19 cellular contexts compared by ENCODE assay signal in genomic region chr13:75908137-75908536, GRCh38.
A peak's percentile ranks its signal among the peaks of the same experiment; 100 is the strongest.
DNase-seq lines count a peak whose midpoint lies in the region; ATAC-seq and TF ChIP-seq lines count a peak whose summit lies in the region.
"Had no signal": no experiment of that assay in that cellular context is flagged by ENCODE, and none has a peak within 500 bp of the region (broad histone marks: within the 10 kb centered on the region; RNA-seq: fewer than 3 reads in every experiment).

No MANE protein-coding gene starts in this region.

- H3K4me1 ChIP-seq in colonic mucosa (no peaks in the 10 kb centered on the region), left ventricle myocardium inferior (peaks cover 22% of the 10 kb centered on the region), stomach (peaks cover 0 to 14% (median 0%) of the 10 kb centered on the region in 4 donors), Caco-2 (no peaks in the 10 kb centered on the region)
- H3K4me1 ChIP-seq: BLaER1 treated with 17β-estradiol and CSF1 and Interleukin-3, amounts not matched to agents 10 nM and 100 nM had no signal

- TF ChIP-seq POLR2A in stomach (IDR thresholded peaks at IDR 0.05): no peak

- H3K4me3 ChIP-seq in colonic mucosa (no peak overlapping the region), left ventricle myocardium inferior (peak overlapping the region; percentile 3), stomach (no peak overlapping the region), Caco-2 (ENCODE audit: low read depth, low read length) (no peak overlapping the region)
- H3K4me3 ChIP-seq: BLaER1 treated with 17β-estradiol and CSF1 and Interleukin-3, amounts not matched to agents 10 nM and 100 nM; suprapubic skin had no signal

- peak; percentile 63 for TF ChIP-seq EP300 in stomach (IDR thresholded peaks at IDR 0.05)

- H3K36me3 ChIP-seq in colonic mucosa (no peaks in the 10 kb centered on the region), left ventricle myocardium inferior (no peaks in the 10 kb centered on the region), stomach (no peaks in the 10 kb centered on the region), Caco-2 (ENCODE audit: control insufficient read depth, insufficient read depth, low read length) (no peaks in the 10 kb centered on the region)
- H3K36me3 ChIP-seq: BLaER1 treated with 17β-estradiol and CSF1 and Interleukin-3, amounts not matched to agents 10 nM and 100 nM; suprapubic skin had no signal

- H3K9ac ChIP-seq in colonic mucosa (ENCODE audit: low read depth in 2 of 2, low read length in 2 of 2): no peak overlapping the region
- H3K9ac ChIP-seq: BLaER1 treated with 17β-estradiol and CSF1 and Interleukin-3, amounts not matched to agents 10 nM and 100 nM had no signal

- H3K27me3 ChIP-seq in colonic mucosa (no peaks in the 10 kb centered on the region), left ventricle myocardium inferior (ENCODE audit: low read depth) (no peaks in the 10 kb centered on the region), stomach (no peaks in the 10 kb centered on the region), Caco-2 (replicated peaks; ENCODE audit: control insufficient read depth, insufficient read depth, low read length) (no peaks in the 10 kb centered on the region)
- H3K27me3 ChIP-seq: BLaER1 treated with 17β-estradiol and CSF1 and Interleukin-3, amounts not matched to agents 10 nM and 100 nM had no signal

- DNase-seq in M059J (ENCODE audit: low read depth) (peak; percentile 4), colonic mucosa (peak; percentile 21), left ventricle myocardium inferior (peak; percentile 25), stomach (no peak), Caco-2 (no peak)
- DNase-seq: activated gamma-delta T cell treated with Interleukin-2 at 50 U/mL for 16 hours; DMS79 treated with DMSO at 0.1 percent for 48 hours; mesendoderm; SIG-M5; stimulated activated CD4-positive, alpha-beta T cell treated with anti-CD3 and anti-CD28 coated beads, Interleukin-2, amount 100 ng/mL, for 48 hours had no signal

- H3K4me1 Mint-ChIP-seq in Caco-2 (ENCODE audit: low read depth, unreplicated experiment): peaks cover 8% of the 10 kb centered on the region

- H3K27ac ChIP-seq in colonic mucosa (no peak overlapping the region), left ventricle myocardium inferior (replicated peaks) (peak overlapping the region; percentile 21), stomach (peak overlapping the region in 3 of 5 donors; percentile 14 to 77 (median 56))
- H3K27ac ChIP-seq: BLaER1 treated with 17β-estradiol and CSF1 and Interleukin-3, amounts not matched to agents 10 nM and 100 nM; suprapubic skin had no signal

- peaks cover 11% of the 10 kb centered on the region for H3K9me3 Mint-ChIP-seq in Caco-2 (ENCODE audit: unreplicated experiment)
- H3K9me3 Mint-ChIP-seq: T-helper 2 cell treated with Interferon-gamma antibody and Interleukin-4, amounts not matched to agents 5 μg/mL and 100 μg/mL, for 36 hours had no signal

- H3K9me3 ChIP-seq in colonic mucosa (no peaks in the 10 kb centered on the region), left ventricle myocardium inferior (replicated peaks) (no peaks in the 10 kb centered on the region), stomach (no peaks in the 10 kb centered on the region), Caco-2 (no peaks in the 10 kb centered on the region)
- H3K9me3 ChIP-seq: BLaER1 treated with 17β-estradiol and CSF1 and Interleukin-3, amounts not matched to agents 10 nM and 100 nM; suprapubic skin had no signal

- no peak overlapping the region for H3K4me3 Mint-ChIP-seq in Caco-2 (ENCODE audit: unreplicated experiment)
- H3K4me3 Mint-ChIP-seq: T-helper 2 cell treated with Interferon-gamma antibody and Interleukin-4, amounts not matched to agents 5 μg/mL and 100 μg/mL, for 36 hours had no signal

- no TSS peak for BruUV-seq in Caco-2 (replicated peaks; lab: Mats Ljungman, UMichigan)

- H3K27ac Mint-ChIP-seq in Caco-2 (ENCODE audit: unreplicated experiment): no peak overlapping the region
- H3K27ac Mint-ChIP-seq: T-helper 2 cell treated with Interferon-gamma antibody and Interleukin-4, amounts not matched to agents 5 μg/mL and 100 μg/mL, for 36 hours had no signal

- H3K27me3 Mint-ChIP-seq in Caco-2 (ENCODE audit: insufficient read depth, unreplicated experiment): no peaks in the 10 kb centered on the region

- no peaks in the 10 kb centered on the region for H3K36me3 Mint-ChIP-seq in Caco-2 (ENCODE audit: insufficient read depth, unreplicated experiment)

- intact Hi-C loops in colonic mucosa (cut with DNase I): no loop called here
- intact Hi-C loops in left ventricle myocardium inferior (cut with micrococcal nuclease): no loop called here
- intact Hi-C loops in stomach (cut with DNase I; ENCODE audit: low total_unique reads): no loop called here
- intact Hi-C loops in Caco-2 (cut with micrococcal nuclease; ENCODE audit: unreplicated experiment): no loop called here

- CTCF ChIA-PET in Caco-2 (lab: Charles Lee): no interaction called here

- TF ChIP-seq CTCF in colonic mucosa (IDR thresholded peaks at IDR 0.05) (no peak), left ventricle myocardium inferior (IDR thresholded peaks at IDR 0.05; ENCODE audit: borderline replicate concordance) (no peak), stomach (IDR thresholded peaks at IDR 0.05) (no peak), Caco-2 (IDR thresholded peaks at IDR 0.05; ENCODE audit: insufficient read depth in 1 of 2, low read depth in 1 of 2, low read length in 1 of 2, severe bottlenecking in 1 of 2, unreplicated experiment in 1 of 2) (no peak)

- POLR2A ChIA-PET in Caco-2 (lab: Charles Lee): no interaction called here

- no peak for ATAC-seq in GM19023 (IDR thresholded peaks at IDR 0.05; ENCODE audit: unreplicated experiment)
- ATAC-seq in GM21360 (IDR thresholded peaks at IDR 0.05; ENCODE audit: unreplicated experiment): no peak
- no peak for ATAC-seq in GM18909 (IDR thresholded peaks at IDR 0.05; ENCODE audit: poor library complexity, unreplicated experiment)
- ATAC-seq: activated CD4-positive, CD25-positive, alpha-beta regulatory T cell treated with anti-CD3 and anti-CD28 coated beads, Interleukin-2, amount 50 U/mL, for 24 hours; esophagus mucosa; sciatic nerve had no signal

- WGBS in stomach, 5 donors: 50 to 77% (median 67%) methylated on average over 4 of the region's 4 CpGs

Comparison
In these comparisons a context has a peak if more than half of its experiments do, and no peak if none do; other contexts are left out.
1. DNase-seq: peak in M059J (single experiment), colonic mucosa (single experiment) and left ventricle myocardium inferior (single experiment); none in stomach (single experiment) and Caco-2 (0 of 2).